16 cellular contexts compared by ENCODE assay signal in genomic region chr3:107238787-107239186, GRCh38.
"Had no signal": no experiment of that assay in that cellular context is flagged by ENCODE, and none has a peak within 500 bp of the region (broad histone marks: within the 10 kb centered on the region; RNA-seq: fewer than 3 reads in every experiment).

No MANE protein-coding gene starts in this region.

- H3K27ac ChIP-seq: coronary artery, esophagus squamous epithelium, pancreas, sigmoid colon, SK-N-MC, transverse colon had no signal

- H3K27me3 ChIP-seq: esophagus squamous epithelium, pancreas, sigmoid colon, transverse colon had no signal

- H3K36me3 ChIP-seq: esophagus squamous epithelium, pancreas, sigmoid colon, transverse colon had no signal

- DNase-seq: activated CD4-positive, CD25-positive, alpha-beta regulatory T cell treated with anti-CD3 and anti-CD28 coated beads, Interleukin-2, amount 50 U/mL, for 72 hours; activated naive CD4-positive, alpha-beta T cell treated with Interleukin-2 at 50 U/mL for 16 hours; activated T-cell treated with anti-CD3 and anti-CD28 coated beads for 4 hours; effector CD8-positive, alpha-beta T cell; esophagus squamous epithelium; glutamatergic neuron; mesendoderm; pancreas; sigmoid colon; stimulated activated CD4-positive, alpha-beta T cell treated with anti-CD3 and anti-CD28 coated beads, Interleukin-2, amount 100 ng/mL, for 24 hours; T-helper 1 cell; T1000; transverse colon had no signal

- H3K9me3 Mint-ChIP-seq: activated T-helper 17 cell treated with anti-CD3 and anti-CD28 coated beads, Interleukin-2, amount 50 U/mL, for 72 hours had no signal

- ATAC-seq: activated T-helper 17 cell treated with anti-CD3 and anti-CD28 coated beads, Interleukin-2, amount 50 U/mL, for 72 hours; pancreas had no signal

- H3K27ac Mint-ChIP-seq: activated T-helper 17 cell treated with anti-CD3 and anti-CD28 coated beads, Interleukin-2, amount 50 U/mL, for 72 hours had no signal

- H3K4me3 ChIP-seq: coronary artery, esophagus squamous epithelium, pancreas, sigmoid colon, SK-N-MC, transverse colon had no signal

- H3K4me1 ChIP-seq: pancreas had no signal

- H3K9me3 ChIP-seq: esophagus squamous epithelium, pancreas, sigmoid colon, transverse colon had no signal
